ENCODE assay signal across 15 cellular contexts in genomic region chr3:73520931-73521461, GRCh38.
DNase-seq lines count a peak whose midpoint lies in the region; ATAC-seq and TF ChIP-seq lines count a peak whose summit lies in the region.
"Had no signal": no experiment of that assay in that cellular context is flagged by ENCODE, and none has a peak within 500 bp of the region (broad histone marks: within the 10 kb centered on the region; RNA-seq: fewer than 3 reads in every experiment).

No MANE protein-coding gene starts in this region.

- no peak overlapping the region for H3K4me3 Mint-ChIP-seq in effector memory CD8-positive, alpha-beta T cell
- H3K4me3 Mint-ChIP-seq: CD8-positive, alpha-beta T cell had no signal

- DNase-seq in G401 (ENCODE audit: low spot score) (peak; percentile 16), left lung (peak in 1 of 2 donors; percentile 42), HPDE6-E6E7 (ENCODE audit: extremely low spot score) (no peak)
- DNase-seq in effector memory CD8-positive, alpha-beta T cell = no peak
- DNase-seq: activated CD4-positive, CD25-positive, alpha-beta regulatory T cell treated with anti-CD3 and anti-CD28 coated beads, Interleukin-2, amount 50 U/mL, for 72 hours; CD8-positive, alpha-beta T cell; NCI-H2171 treated with DMSO at 0.1 percent for 48 hours; right lobe of liver; SHP77 treated with DMSO at 0.1 percent for 48 hours had no signal

- no peaks in the 10 kb centered on the region for H3K36me3 ChIP-seq in left lung
- no peaks in the 10 kb centered on the region for H3K36me3 ChIP-seq in skeletal muscle tissue (ENCODE audit: control insufficient read depth in 3 of 3, insufficient read depth in 3 of 3, low read length in 3 of 3)
- H3K36me3 ChIP-seq: right lobe of liver had no signal

- H3K27ac ChIP-seq in cingulate gyrus (ENCODE audit: low read depth, low read length) (peak overlapping the region; percentile 41), left lung (no peak overlapping the region), skeletal muscle tissue (ENCODE audit: low read depth, low read length) (peak overlapping the region; percentile 60)
- H3K27ac ChIP-seq: right lobe of liver had no signal

- H3K9me3 Mint-ChIP-seq in effector memory CD8-positive, alpha-beta T cell = no peaks in the 10 kb centered on the region

- in situ Hi-C loops in G401 (cut with HindIII; ENCODE audit: low sequenced_read_pairs) = no loop called here

- H3K4me1 Mint-ChIP-seq in effector memory CD8-positive, alpha-beta T cell (ENCODE audit: low read depth in 2 of 2) = no peaks in the 10 kb centered on the region

- intact Hi-C loops in left lung (cut with DNase I) = no loop called here

- H3K9ac ChIP-seq in skeletal muscle tissue (ENCODE audit: low read depth in 1 of 3, low read length in 3 of 3) = peak overlapping the region; percentile 7 to 76 (median 66)

- H3K27me3 ChIP-seq in left lung (no peaks in the 10 kb centered on the region), skeletal muscle tissue (ENCODE audit: control insufficient read depth in 3 of 3, insufficient read depth in 3 of 3, low read length in 3 of 3) (no peaks in the 10 kb centered on the region)
- H3K27me3 ChIP-seq: right lobe of liver had no signal

- H3K4me1 ChIP-seq in left lung = no peaks in the 10 kb centered on the region
- H3K4me1 ChIP-seq in skeletal muscle tissue (ENCODE audit: control insufficient read depth in 3 of 3, insufficient read depth in 3 of 3, low read length in 3 of 3) = peaks cover 16 to 31% (median 23%) of the 10 kb centered on the region in 3 donors
- H3K4me1 ChIP-seq: right lobe of liver had no signal

- H3K27ac Mint-ChIP-seq in effector memory CD8-positive, alpha-beta T cell = no peak overlapping the region
- H3K27ac Mint-ChIP-seq: CD8-positive, alpha-beta T cell had no signal

- H3K27me3 Mint-ChIP-seq in effector memory CD8-positive, alpha-beta T cell = peaks cover 0 to 6% of the 10 kb centered on the region in 2 donors

- TF ChIP-seq CTCF in left lung (IDR thresholded peaks at IDR 0.05) = no peak

- ATAC-seq in left lung (peak; percentile 45), GM21825 (IDR thresholded peaks at IDR 0.05; ENCODE audit: unreplicated experiment) (no peak), GM19467 (IDR thresholded peaks at IDR 0.05; ENCODE audit: unreplicated experiment) (no peak)
- no peak for ATAC-seq in effector memory CD8-positive, alpha-beta T cell (replicated peaks)
- ATAC-seq: CD8-positive, alpha-beta T cell; GM12878; K562; right lobe of liver had no signal

- H3K9me3 ChIP-seq in left lung (no peaks in the 10 kb centered on the region), skeletal muscle tissue (ENCODE audit: control insufficient read depth in 3 of 3, low read length in 3 of 3) (no peaks in the 10 kb centered on the region)
- H3K9me3 ChIP-seq: right lobe of liver had no signal

- H3K36me3 Mint-ChIP-seq in effector memory CD8-positive, alpha-beta T cell (ENCODE audit: insufficient read depth) = no peaks in the 10 kb centered on the region
- H3K36me3 Mint-ChIP-seq: CD8-positive, alpha-beta T cell had no signal

- no peak overlapping the region for H3K4me3 ChIP-seq in left lung
- H3K4me3 ChIP-seq in skeletal muscle tissue (ENCODE audit: low read length in 3 of 3) = peak overlapping the region; percentile 40 to 63 (median 47)
- H3K4me3 ChIP-seq: GM12878, K562, right lobe of liver had no signal

Comparison
In these comparisons a context has a peak if more than half of its experiments do, and no peak if none do; other contexts are left out.
1. H3K27ac ChIP-seq: peak in cingulate gyrus (single experiment) and skeletal muscle tissue (single experiment); none in left lung (0 of 2).
2. H3K4me3 ChIP-seq: peak in skeletal muscle tissue (3 of 3); none in left lung (0 of 2).